Comparison of ENCODE assay signal across 17 cellular contexts in genomic region chr1:234235373-234235772, GRCh38.
DNase-seq lines count a peak whose midpoint lies in the region; ATAC-seq, FAIRE-seq and TF ChIP-seq lines count a peak whose summit lies in the region.
"Had no signal": no experiment of that assay in that cellular context is flagged by ENCODE, and none has a peak within 500 bp of the region (broad histone marks: within the 10 kb centered on the region; RNA-seq: fewer than 3 reads in every experiment).

No MANE protein-coding gene starts in this region.

- DNase-seq in cardiac muscle cell (ENCODE audit: low read depth in 1 of 2, low spot score in 1 of 2) (peak in 1 of 2 donors; percentile 26), left ventricle myocardium superior (no peak), NCI-H2171 (lab: John Stamatoyannopoulos, UW) (peak; percentile 39), hepatocyte (ENCODE audit: low spot score) (no peak), vagina (ENCODE audit: extremely low spot score in 2 of 2) (peak; percentile 58 to 67), urothelium cell line (ENCODE audit: low spot score) (no peak), SKM-1 (lab: John Stamatoyannopoulos, UW; ENCODE audit: unreplicated experiment) (no peak)
- DNase-seq: CD8-positive, alpha-beta T cell; H7; NCI-H1436; NCI-H2081; PC-9; SJCRH30 had no signal

- peaks cover 52% of the 10 kb centered on the region for H3K4me1 ChIP-seq in cardiac muscle cell (ENCODE audit: low read depth)
- no peaks in the 10 kb centered on the region for H3K4me1 ChIP-seq in hepatocyte (ENCODE audit: insufficient read depth)
- no peaks in the 10 kb centered on the region for H3K4me1 ChIP-seq in vagina
- H3K4me1 ChIP-seq: SJCRH30 had no signal

- TF ChIP-seq CTCF in cardiac muscle cell (IDR thresholded peaks at IDR 0.05; ENCODE audit: low read depth, low read length), result no peak
- TF ChIP-seq CTCF in hepatocyte (IDR thresholded peaks at IDR 0.05; ENCODE audit: poor library complexity), result no peak
- no peak for TF ChIP-seq CTCF in vagina (IDR thresholded peaks at IDR 0.05)

- no peaks in the 10 kb centered on the region for H3K9me2 ChIP-seq in hepatocyte (replicated peaks; ENCODE audit: insufficient read depth)

- no peak overlapping the region for H2AFZ ChIP-seq in hepatocyte
- H2AFZ ChIP-seq: PC-9 had no signal

- H4K20me1 ChIP-seq in hepatocyte (ENCODE audit: insufficient read depth, poor library complexity, severe bottlenecking), result no peaks in the 10 kb centered on the region
- H4K20me1 ChIP-seq: BLaER1 treated with 17β-estradiol and CSF1 and Interleukin-3, amounts not matched to agents 10 nM and 100 nM had no signal

- no peaks in the 10 kb centered on the region for H3K79me2 ChIP-seq in hepatocyte

- H3K27ac ChIP-seq in cardiac muscle cell (peak overlapping the region; percentile 93), hepatocyte (no peak overlapping the region), vagina (no peak overlapping the region)
- H3K27ac ChIP-seq: BLaER1 treated with 17β-estradiol and CSF1 and Interleukin-3, amounts not matched to agents 10 nM and 100 nM; KMS-11; PC-9; SJCRH30 had no signal

- FAIRE-seq in urothelium cell line (lab: Jason Lieb, UNC), result no peak
- FAIRE-seq: G401.6 had no signal

- peak overlapping the region; percentile 19 for H3K4me2 ChIP-seq in hepatocyte
- H3K4me2 ChIP-seq: BLaER1 treated with 17β-estradiol and CSF1 and Interleukin-3, amounts not matched to agents 10 nM and 100 nM; KMS-11; PC-9 had no signal

- intact Hi-C loops in left ventricle myocardium superior (cut with micrococcal nuclease) (no loop called here), vagina (cut with DNase I) (no loop called here)

- H3K36me3 ChIP-seq in cardiac muscle cell (no peaks in the 10 kb centered on the region), hepatocyte (replicated peaks; ENCODE audit: insufficient read depth, low read depth) (no peaks in the 10 kb centered on the region), vagina (no peaks in the 10 kb centered on the region)
- H3K36me3 ChIP-seq: BLaER1 treated with 17β-estradiol and CSF1 and Interleukin-3, amounts not matched to agents 10 nM and 100 nM; SJCRH30 had no signal

- H3K27me3 ChIP-seq in cardiac muscle cell, result no peaks in the 10 kb centered on the region
- no peaks in the 10 kb centered on the region for H3K27me3 ChIP-seq in hepatocyte
- H3K27me3 ChIP-seq in vagina, result no peaks in the 10 kb centered on the region
- H3K27me3 ChIP-seq: BLaER1 treated with 17β-estradiol and CSF1 and Interleukin-3, amounts not matched to agents 10 nM and 100 nM had no signal

- no peak for ATAC-seq in left ventricle myocardium superior
- no peak for ATAC-seq in HG03045 (IDR thresholded peaks at IDR 0.05; ENCODE audit: unreplicated experiment)
- ATAC-seq: CD8-positive, alpha-beta T cell had no signal

- 35% methylated on average over 2 of the region's 2 CpGs for WGBS in hepatocyte (ENCODE audit: low lambda C conversion rate, missing lambda C conversion rate)

- no peaks in the 10 kb centered on the region for H3K9me3 ChIP-seq in cardiac muscle cell (ENCODE audit: low read depth)
- H3K9me3 ChIP-seq in hepatocyte (ENCODE audit: low read depth), result no peaks in the 10 kb centered on the region
- no peaks in the 10 kb centered on the region for H3K9me3 ChIP-seq in vagina
- H3K9me3 ChIP-seq: SJCRH30 had no signal

- H3K4me3 ChIP-seq in cardiac muscle cell, result no peak overlapping the region
- H3K4me3 ChIP-seq in hepatocyte, result no peak overlapping the region
- H3K4me3 ChIP-seq in vagina, result no peak overlapping the region
- H3K4me3 ChIP-seq: BLaER1 treated with 17β-estradiol and CSF1 and Interleukin-3, amounts not matched to agents 10 nM and 100 nM; PC-9; SJCRH30 had no signal

- TF ChIP-seq POLR2A in vagina (IDR thresholded peaks at IDR 0.05), result no peak

Comparison
In these comparisons a context has a peak if more than half of its experiments do, and no peak if none do; other contexts are left out.
1. DNase-seq: peak in NCI-H2171 (single experiment) and vagina (2 of 2); none in left ventricle myocardium superior (single experiment), hepatocyte (single experiment), urothelium cell line (single experiment) and SKM-1 (single experiment).